Comparison of ENCODE assay signal across 8 cellular contexts in genomic region chr16:18800674-18801196, GRCh38. TPM values are rescaled to one million over a fixed set of nuclear protein-coding genes. Genes with fewer than 3 reads are reported as not detected.
A peak's percentile ranks its signal among the peaks of the same experiment; 100 is the strongest.
DNase-seq lines count a peak whose midpoint lies in the region; ATAC-seq and TF ChIP-seq lines count a peak whose summit lies in the region.

No MANE protein-coding gene starts in this region.

- H3K27me3 Mint-ChIP-seq in activated CD8-positive, alpha-beta T cell treated with anti-CD3 and anti-CD28 coated beads for 36 hours, result no peaks in the 10 kb centered on the region

- no peaks in the 10 kb centered on the region for H3K9me3 ChIP-seq in right atrium auricular region

- H3K27ac Mint-ChIP-seq in activated CD8-positive, alpha-beta T cell treated with anti-CD3 and anti-CD28 coated beads for 36 hours, result peak overlapping the region; percentile 95

- H3K27me3 ChIP-seq in right atrium auricular region, result no peaks in the 10 kb centered on the region

- peaks cover 0 to 55% of the 10 kb centered on the region in 2 donors for H3K4me1 ChIP-seq in right atrium auricular region

- peaks cover 50% of the 10 kb centered on the region for H3K36me3 Mint-ChIP-seq in activated CD8-positive, alpha-beta T cell treated with anti-CD3 and anti-CD28 coated beads for 36 hours (ENCODE audit: low read depth)

- CTCF ChIA-PET in activated CD8-positive, alpha-beta T cell treated with anti-CD3 and anti-CD28 coated beads for 36 hours (lab: Charles Lee), result interaction anchor here (0.6 to 6.5 kb wide), 20 partner anchors 8 to 272 kb away, joined by 3 to 59 read pairs (median 4); partner anchors contain the start of genes COQ7 and RPS15A

- DNase-seq in ELR (ENCODE audit: low read depth) (peak; percentile 44), right atrium auricular region (ENCODE audit: low spot score) (no peak), skeletal muscle cell (ENCODE audit: low read depth) (no peak), NCI-H2081 treated with DMSO at 0.1 percent for 48 hours (lab: John Stamatoyannopoulos, UW) (no peak)
- DNase-seq in activated CD8-positive, alpha-beta T cell treated with anti-CD3 and anti-CD28 coated beads for 36 hours, result no peak

- H3K4me3 ChIP-seq in right atrium auricular region (peak overlapping the region; percentile 89 to 95), skeletal muscle cell (ENCODE audit: low read depth, low read length) (peak overlapping the region; percentile 96)

- peaks cover 54% of the 10 kb centered on the region for H3K4me1 Mint-ChIP-seq in activated CD8-positive, alpha-beta T cell treated with anti-CD3 and anti-CD28 coated beads for 36 hours (ENCODE audit: low read depth)

- ATAC-seq in HG02571 (IDR thresholded peaks at IDR 0.05; ENCODE audit: unreplicated experiment), result peak; percentile 27
- no peak for ATAC-seq in activated CD8-positive, alpha-beta T cell treated with anti-CD3 and anti-CD28 coated beads for 36 hours
- no peak for ATAC-seq in GM18502 (IDR thresholded peaks at IDR 0.05; ENCODE audit: poor library complexity, unreplicated experiment)
- ATAC-seq in HG02798 (IDR thresholded peaks at IDR 0.05; ENCODE audit: poor library complexity, unreplicated experiment), result no peak

- peaks cover 6% of the 10 kb centered on the region for H3K36me3 ChIP-seq in right atrium auricular region

- intact Hi-C loops in activated CD8-positive, alpha-beta T cell treated with anti-CD3 and anti-CD28 coated beads for 36 hours (cut with micrococcal nuclease), result no loop called here

- peak overlapping the region; percentile 83 to 86 for H3K27ac ChIP-seq in right atrium auricular region

- H3K9me3 Mint-ChIP-seq in activated CD8-positive, alpha-beta T cell treated with anti-CD3 and anti-CD28 coated beads for 36 hours, result no peaks in the 10 kb centered on the region

- no peak for TF ChIP-seq CTCF in activated CD8-positive, alpha-beta T cell treated with anti-CD3 and anti-CD28 coated beads for 36 hours (IDR thresholded peaks at IDR 0.05)
- no peak for TF ChIP-seq CTCF in right atrium auricular region (IDR thresholded peaks at IDR 0.05)

- POLR2A ChIA-PET in activated CD8-positive, alpha-beta T cell treated with anti-CD3 and anti-CD28 coated beads for 36 hours (lab: Charles Lee), result interaction anchor here (1.1 to 9.0 kb wide), 4 partner anchors 13 to 55 kb away, joined by 3 to 210 read pairs (median 8); partner anchors contain the start of gene RPS15A

- peak overlapping the region; percentile 98 for H3K4me3 Mint-ChIP-seq in activated CD8-positive, alpha-beta T cell treated with anti-CD3 and anti-CD28 coated beads for 36 hours

RNA-seq across cellular contexts. Expression of gene ARL6IP1, which starts 0.6 kb away (rescaled TPM):
- total RNA-seq in activated CD8-positive, alpha-beta T cell treated with anti-CD3 and anti-CD28 coated beads for 36 hours, result 10 to 100 TPM; 97.0 to 97.3 TPM
- total RNA-seq in right atrium auricular region, result 10 to 100 TPM; 47.7 to 65.3 TPM

RNA-seq across cellular contexts. Expression of gene RPS15A, which starts 10.6 kb away (rescaled TPM):
- total RNA-seq in activated CD8-positive, alpha-beta T cell treated with anti-CD3 and anti-CD28 coated beads for 36 hours, result 1,000 to 10,000 TPM; 2,201 to 2,213 TPM
- 1,000 to 10,000 TPM in 1 of 2 donors, 100 to 1,000 TPM in 1; 982 to 1,579 TPM for total RNA-seq in right atrium auricular region
